In genomic region chr15:77702211-77702957, GRCh38 we compare ENCODE assay signal across 12 cellular contexts.
DNase-seq lines count a peak whose midpoint lies in the region; ATAC-seq, FAIRE-seq and TF ChIP-seq lines count a peak whose summit lies in the region.
"Had no signal": no experiment of that assay in that cellular context is flagged by ENCODE, and none has a peak within 500 bp of the region (broad histone marks: within the 10 kb centered on the region; RNA-seq: fewer than 3 reads in every experiment).

No MANE protein-coding gene starts in this region.

- WGBS in small intestine, 3 donors: 23 to 27% (median 24%) methylated on average over 5 of the region's 5 CpGs

- H3K4me1 ChIP-seq in small intestine (ENCODE audit: control insufficient read depth in 2 of 2, insufficient read depth in 1 of 2, low read depth in 1 of 2, low read length in 1 of 2): no peaks in the 10 kb centered on the region
- H3K4me1 ChIP-seq: BE2C had no signal

- peaks cover 4% of the 10 kb centered on the region for H3K9me3 Mint-ChIP-seq in activated naive CD4-positive, alpha-beta T cell treated with anti-CD3 and anti-CD28 coated beads, Interleukin-2, amount 10 ng/mL, durations not matched to agents 7 days and 5 days

- no peaks in the 10 kb centered on the region for H3K36me3 ChIP-seq in small intestine (ENCODE audit: control insufficient read depth in 2 of 2, insufficient read depth in 2 of 2, low read length in 2 of 2)
- H3K36me3 ChIP-seq: BE2C had no signal

- H3K36me3 Mint-ChIP-seq in activated naive CD4-positive, alpha-beta T cell treated with anti-CD3 and anti-CD28 coated beads, Interleukin-2, amount 10 ng/mL, durations not matched to agents 7 days and 5 days: no peaks in the 10 kb centered on the region

- TF ChIP-seq CTCF in epithelial cell of esophagus (IDR thresholded peaks at IDR 0.05; ENCODE audit: insufficient read depth, low read depth, low read length, missing control alignments): no peak

- H3K9me3 ChIP-seq in small intestine (ENCODE audit: control insufficient read depth, low read depth): no peaks in the 10 kb centered on the region
- H3K9me3 ChIP-seq: BE2C had no signal

- peaks cover 12% of the 10 kb centered on the region for H3K27me3 Mint-ChIP-seq in activated naive CD4-positive, alpha-beta T cell treated with anti-CD3 and anti-CD28 coated beads, Interleukin-2, amount 10 ng/mL, durations not matched to agents 7 days and 5 days

- DNase-seq in activated naive CD4-positive, alpha-beta T cell treated with anti-CD3 and anti-CD28 coated beads, Interleukin-2, amount 10 ng/mL, durations not matched to agents 7 days and 5 days: peak; percentile 49
- DNase-seq in activated naive CD4-positive, alpha-beta T cell treated with anti-CD3 and anti-CD28 coated beads, Interleukin-2, amount 50 U/mL, for 16 hours: no peak
- peak; percentile 13 for DNase-seq in RKO (ENCODE audit: low spot score)
- DNase-seq in epithelial cell of esophagus (ENCODE audit: low read depth): peak; percentile 55
- peak; percentile 3 for DNase-seq in small intestine
- DNase-seq in NCI-H2196 treated with DMSO at 0.1 percent for 48 hours (lab: John Stamatoyannopoulos, UW; ENCODE audit: unreplicated experiment): no peak
- DNase-seq in cerebellum (ENCODE audit: low spot score): no peak
- DNase-seq: activated gamma-delta T cell, BE2C, NCI-H2227 treated with DMSO at 0.1 percent for 48 hours had no signal

- H3K4me3 Mint-ChIP-seq in activated naive CD4-positive, alpha-beta T cell treated with anti-CD3 and anti-CD28 coated beads, Interleukin-2, amount 10 ng/mL, durations not matched to agents 7 days and 5 days: no peak overlapping the region

- H3K4me3 ChIP-seq in epithelial cell of esophagus (ENCODE audit: low read length): no peak overlapping the region
- H3K4me3 ChIP-seq in small intestine (ENCODE audit: low read depth in 1 of 2, low read length in 2 of 2): no peak overlapping the region

- no peak for ATAC-seq in HG02840 (IDR thresholded peaks at IDR 0.05; ENCODE audit: low FRiP score, unreplicated experiment)

- no peak overlapping the region for H3K27ac ChIP-seq in small intestine (ENCODE audit: low read depth in 1 of 2, low read length in 1 of 2)

- no peaks in the 10 kb centered on the region for H3K4me1 Mint-ChIP-seq in activated naive CD4-positive, alpha-beta T cell treated with anti-CD3 and anti-CD28 coated beads, Interleukin-2, amount 10 ng/mL, durations not matched to agents 7 days and 5 days

- CTCF ChIA-PET in activated naive CD4-positive, alpha-beta T cell treated with anti-CD3 and anti-CD28 coated beads, Interleukin-2, amount 10 ng/mL, durations not matched to agents 7 days and 5 days (lab: Charles Lee): no interaction called here

- no peak for FAIRE-seq in small intestine (lab: Jason Lieb, UNC)
- FAIRE-seq: islet of Langerhans had no signal

- no peaks in the 10 kb centered on the region for H3K27me3 ChIP-seq in small intestine (ENCODE audit: control insufficient read depth in 2 of 2, insufficient read depth in 2 of 2, low read length in 2 of 2)
- H3K27me3 ChIP-seq: BE2C had no signal

- no peak overlapping the region for H3K27ac Mint-ChIP-seq in activated naive CD4-positive, alpha-beta T cell treated with anti-CD3 and anti-CD28 coated beads, Interleukin-2, amount 10 ng/mL, durations not matched to agents 7 days and 5 days

Comparison
In these comparisons a context has a peak if more than half of its experiments do, and no peak if none do; other contexts are left out.
1. DNase-seq: peak in activated naive CD4-positive, alpha-beta T cell treated with anti-CD3 and anti-CD28 coated beads, Interleukin-2, amount 10 ng/mL, durations not matched to agents 7 days and 5 days (single experiment), RKO (single experiment), epithelial cell of esophagus (single experiment) and small intestine (single experiment); none in activated naive CD4-positive, alpha-beta T cell treated with anti-CD3 and anti-CD28 coated beads, Interleukin-2, amount 50 U/mL, for 16 hours (single experiment), NCI-H2196 treated with DMSO at 0.1 percent for 48 hours (single experiment) and cerebellum (single experiment).